In genomic region chr5:60379907-60380306, GRCh38 we compare ENCODE assay signal across 1 cellular context.
A peak's percentile ranks its signal among the peaks of the same experiment; 100 is the strongest.
TF ChIP-seq lines count a peak whose summit lies in the region.

No MANE protein-coding gene starts in this region.

TF ChIP-seq in GM12878, 131 proteins besides CTCF, POLR2A, EP300 and RAD21 (continued from another document):
- TF ChIP-seq ZNF687 (IDR thresholded peaks at IDR 0.05) (peak; percentile 57; the same call in 1 of the 2 replicates), NFIC (IDR thresholded peaks at IDR 0.05; ENCODE audit: low read depth, low read length) (peak; percentile 44; the same call in 1 of the 2 replicates), RUNX3 (IDR thresholded peaks at IDR 0.05; ENCODE audit: low read length) (peak; percentile 67; the same call in 1 of the 2 replicates), YY1 (IDR thresholded peaks at IDR 0.05; ENCODE audit: low read depth, low read length) (no peak), RCOR1 (conservative IDR thresholded peaks at IDR 0.05; ENCODE audit: low read depth, low read length) (0 out of 2 replicates have a peak, but pooled peaks have one; percentile 46), ZNF592 (IDR thresholded peaks at IDR 0.05) (no peak), NR2F1 (conservative IDR thresholded peaks at IDR 0.05) (0 out of 2 replicates have a peak, but pooled peaks have one; percentile 39), ZNF207 (IDR thresholded peaks at IDR 0.05; ENCODE audit: borderline replicate concordance) (no peak), ZNF217 (IDR thresholded peaks at IDR 0.05) (0 out of 2 replicates have a peak, but pooled peaks have one; percentile 29), BMI1 (IDR thresholded peaks at IDR 0.05; ENCODE audit: borderline replicate concordance) (peak; percentile 65; the same call in 1 of the 2 replicates), TAF1 (IDR thresholded peaks at IDR 0.05; ENCODE audit: borderline replicate concordance, low read depth, low read length) (no peak), ATF7 (IDR thresholded peaks at IDR 0.05; ENCODE audit: low read depth) (peak; percentile 62), CREM (IDR thresholded peaks at IDR 0.05; ENCODE audit: low read depth) (peak; percentile 66; the same call in 1 of the 2 replicates), TARDBP (IDR thresholded peaks at IDR 0.05; ENCODE audit: borderline replicate concordance) (no peak), MEF2B (IDR thresholded peaks at IDR 0.05; ENCODE audit: partially characterized antibody, poor library complexity, severe bottlenecking) (peak; percentile 56), FOXM1 (IDR thresholded peaks at IDR 0.05; ENCODE audit: low read depth, low read length) (peak; percentile 47; the same call in 1 of the 2 replicates), BACH1 (IDR thresholded peaks at IDR 0.05; ENCODE audit: borderline replicate concordance) (peak; percentile 90), IKZF2 (IDR thresholded peaks at IDR 0.05) (peak; percentile 51 to 76), E2F4 (IDR thresholded peaks at IDR 0.05; ENCODE audit: low read depth, low read length) (no peak)
TF ChIP-seq in GM12878: peak in this region for 21.
